In genomic region chr7:114539575-114539974, GRCh38 we compare ENCODE assay signal across 9 cellular contexts.
DNase-seq lines count a peak whose midpoint lies in the region; ATAC-seq, FAIRE-seq and TF ChIP-seq lines count a peak whose summit lies in the region.
"Had no signal": no experiment of that assay in that cellular context is flagged by ENCODE, and none has a peak within 500 bp of the region (broad histone marks: within the 10 kb centered on the region; RNA-seq: fewer than 3 reads in every experiment).

No MANE protein-coding gene starts in this region.

- H3K27ac ChIP-seq in neural progenitor cell (no peak overlapping the region), aorta (ENCODE audit: low read depth in 1 of 2, low read length in 2 of 2) (no peak overlapping the region)

- H3K9me3 Mint-ChIP-seq in neural progenitor cell = no peaks in the 10 kb centered on the region
- no peaks in the 10 kb centered on the region for H3K9me3 Mint-ChIP-seq in stimulated activated effector memory CD8-positive, alpha-beta T cell treated with anti-CD3 and anti-CD28 coated beads, Interleukin-12 subunit alpha, Interleukin-12 subunit beta, amount 100 ng/mL, for 72 hours
- no peaks in the 10 kb centered on the region for H3K9me3 Mint-ChIP-seq in stimulated activated naive B cell treated with anti-CD40 and anti-IgM and Interleukin-4, amounts not matched to agents 10 μg/mL and 1 μg/mL and 100 μg/mL, for 72 hours

- peaks cover 15% of the 10 kb centered on the region for H3K4me1 Mint-ChIP-seq in neural progenitor cell
- H3K4me1 Mint-ChIP-seq in stimulated activated effector memory CD8-positive, alpha-beta T cell treated with anti-CD3 and anti-CD28 coated beads, Interleukin-12 subunit alpha, Interleukin-12 subunit beta, amount 100 ng/mL, for 72 hours = no peaks in the 10 kb centered on the region
- H3K4me1 Mint-ChIP-seq in stimulated activated naive B cell treated with anti-CD40 and anti-IgM and Interleukin-4, amounts not matched to agents 10 μg/mL and 1 μg/mL and 100 μg/mL, for 72 hours = no peaks in the 10 kb centered on the region

- no peaks in the 10 kb centered on the region for H3K36me3 ChIP-seq in bronchial epithelial cell (ENCODE audit: control insufficient read depth, insufficient read depth, low read length)
- H3K36me3 ChIP-seq in neural progenitor cell = no peaks in the 10 kb centered on the region
- H3K36me3 ChIP-seq in aorta (ENCODE audit: control insufficient read depth in 1 of 2, insufficient read depth in 2 of 2, low read length in 1 of 2) = no peaks in the 10 kb centered on the region

- no peaks in the 10 kb centered on the region for H3K36me3 Mint-ChIP-seq in neural progenitor cell
- H3K36me3 Mint-ChIP-seq in stimulated activated effector memory CD8-positive, alpha-beta T cell treated with anti-CD3 and anti-CD28 coated beads, Interleukin-12 subunit alpha, Interleukin-12 subunit beta, amount 100 ng/mL, for 72 hours = no peaks in the 10 kb centered on the region
- H3K36me3 Mint-ChIP-seq in stimulated activated naive B cell treated with anti-CD40 and anti-IgM and Interleukin-4, amounts not matched to agents 10 μg/mL and 1 μg/mL and 100 μg/mL, for 72 hours = no peaks in the 10 kb centered on the region

- intact Hi-C loops in aorta (cut with DNase I) = loop anchor here (10.0 kb wide), 1 partner anchor 455 kb away; no protein-coding TSS in a partner anchor

- no peaks in the 10 kb centered on the region for H4K20me1 ChIP-seq in neural progenitor cell (ENCODE audit: low read depth)

- H3K4me3 Mint-ChIP-seq in neural progenitor cell = no peak overlapping the region
- no peak overlapping the region for H3K4me3 Mint-ChIP-seq in stimulated activated effector memory CD8-positive, alpha-beta T cell treated with anti-CD3 and anti-CD28 coated beads, Interleukin-12 subunit alpha, Interleukin-12 subunit beta, amount 100 ng/mL, for 72 hours
- no peak overlapping the region for H3K4me3 Mint-ChIP-seq in stimulated activated naive B cell treated with anti-CD40 and anti-IgM and Interleukin-4, amounts not matched to agents 10 μg/mL and 1 μg/mL and 100 μg/mL, for 72 hours

- H3K79me2 ChIP-seq in neural progenitor cell (ENCODE audit: low read depth) = no peaks in the 10 kb centered on the region

- no peak for FAIRE-seq in bronchial epithelial cell (lab: Jason Lieb, UNC)

- H3K4me1 ChIP-seq in neural progenitor cell (no peaks in the 10 kb centered on the region), aorta (ENCODE audit: control insufficient read depth in 1 of 2, insufficient read depth in 2 of 2, low read length in 2 of 2) (no peaks in the 10 kb centered on the region)

- H2AFZ ChIP-seq in neural progenitor cell (replicated peaks) = no peak overlapping the region

- DNase-seq in GM13977 (ENCODE audit: low spot score) = no peak
- peak; percentile 43 for DNase-seq in NCI-H2107 treated with DMSO at 0.1 percent for 48 hours (lab: John Stamatoyannopoulos, UW; ENCODE audit: unreplicated experiment)
- DNase-seq in bronchial epithelial cell (ENCODE audit: low read depth) = peak; percentile 33
- peak; percentile 20 for DNase-seq in neural progenitor cell (ENCODE audit: low spot score)
- no peak for DNase-seq in aorta
- no peak for DNase-seq in stimulated activated effector memory CD8-positive, alpha-beta T cell treated with anti-CD3 and anti-CD28 coated beads, Interleukin-12 subunit alpha, Interleukin-12 subunit beta, amount 100 ng/mL, for 72 hours (ENCODE audit: low spot score in 2 of 2)
- no peak for DNase-seq in stimulated activated naive B cell treated with anti-CD40 and anti-IgM and Interleukin-4, amounts not matched to agents 10 μg/mL and 1 μg/mL and 100 μg/mL, for 72 hours
- DNase-seq: kidney glomerular epithelial cell had no signal

- H3K4me2 ChIP-seq in neural progenitor cell = no peak overlapping the region

- no peaks in the 10 kb centered on the region for H3F3A ChIP-seq in neural progenitor cell (ENCODE audit: low read depth)

- ATAC-seq in aorta (ENCODE audit: low FRiP score) = no peak
- ATAC-seq in GM18498 (IDR thresholded peaks at IDR 0.05; ENCODE audit: unreplicated experiment) = no peak
- no peak for ATAC-seq in stimulated activated effector memory CD8-positive, alpha-beta T cell treated with anti-CD3 and anti-CD28 coated beads, Interleukin-12 subunit alpha, Interleukin-12 subunit beta, amount 100 ng/mL, for 72 hours
- no peak for ATAC-seq in stimulated activated naive B cell treated with anti-CD40 and anti-IgM and Interleukin-4, amounts not matched to agents 10 μg/mL and 1 μg/mL and 100 μg/mL, for 72 hours (replicated peaks)

- H3K9me3 ChIP-seq in neural progenitor cell (ENCODE audit: low read depth) (no peaks in the 10 kb centered on the region), aorta (ENCODE audit: control insufficient read depth, low read length) (no peaks in the 10 kb centered on the region)

- peak; percentile 30 for TF ChIP-seq CTCF in GM13977 (IDR thresholded peaks at IDR 0.05; ENCODE audit: extremely low read depth, insufficient read depth, missing control alignments)
- TF ChIP-seq CTCF in bronchial epithelial cell (IDR thresholded peaks at IDR 0.05; ENCODE audit: insufficient read depth, low read length, severe bottlenecking) = peak; percentile 44
- peak; percentile 36 for TF ChIP-seq CTCF in neural progenitor cell (IDR thresholded peaks at IDR 0.05)

- H3K27me3 Mint-ChIP-seq in neural progenitor cell (ENCODE audit: insufficient read depth, low read depth) = no peaks in the 10 kb centered on the region
- H3K27me3 Mint-ChIP-seq in stimulated activated naive B cell treated with anti-CD40 and anti-IgM and Interleukin-4, amounts not matched to agents 10 μg/mL and 1 μg/mL and 100 μg/mL, for 72 hours = no peaks in the 10 kb centered on the region

- H3K9ac ChIP-seq in neural progenitor cell = no peak overlapping the region

- in situ Hi-C loops in GM13977 (cut with MboI; ENCODE audit: low pct_unique_long_range_greater_than_20kb, low sequenced_read_pairs, unreplicated experiment) = no loop called here

- H3K27ac Mint-ChIP-seq in neural progenitor cell = no peak overlapping the region
- no peak overlapping the region for H3K27ac Mint-ChIP-seq in stimulated activated effector memory CD8-positive, alpha-beta T cell treated with anti-CD3 and anti-CD28 coated beads, Interleukin-12 subunit alpha, Interleukin-12 subunit beta, amount 100 ng/mL, for 72 hours
- no peak overlapping the region for H3K27ac Mint-ChIP-seq in stimulated activated naive B cell treated with anti-CD40 and anti-IgM and Interleukin-4, amounts not matched to agents 10 μg/mL and 1 μg/mL and 100 μg/mL, for 72 hours

- H3K4me3 ChIP-seq in bronchial epithelial cell (ENCODE audit: low read depth, low read length) = no peak overlapping the region
- H3K4me3 ChIP-seq in neural progenitor cell = no peak overlapping the region
- no peak overlapping the region for H3K4me3 ChIP-seq in aorta (ENCODE audit: low read length in 2 of 2)

- H3K27me3 ChIP-seq in bronchial epithelial cell (ENCODE audit: control insufficient read depth, insufficient read depth, low read length) = no peaks in the 10 kb centered on the region
- no peaks in the 10 kb centered on the region for H3K27me3 ChIP-seq in neural progenitor cell
- H3K27me3 ChIP-seq in aorta (ENCODE audit: control insufficient read depth in 1 of 2, insufficient read depth in 2 of 2, low read length in 1 of 2) = no peaks in the 10 kb centered on the region

Comparison
In these comparisons a context has a peak if more than half of its experiments do, and no peak if none do; other contexts are left out.
1. DNase-seq: peak in NCI-H2107 treated with DMSO at 0.1 percent for 48 hours (single experiment), bronchial epithelial cell (single experiment) and neural progenitor cell (single experiment); none in GM13977 (single experiment), aorta (0 of 2), stimulated activated effector memory CD8-positive, alpha-beta T cell treated with anti-CD3 and anti-CD28 coated beads, Interleukin-12 subunit alpha, Interleukin-12 subunit beta, amount 100 ng/mL, for 72 hours (0 of 2) and stimulated activated naive B cell treated with anti-CD40 and anti-IgM and Interleukin-4, amounts not matched to agents 10 μg/mL and 1 μg/mL and 100 μg/mL, for 72 hours (single experiment).
2. Peak in every context shown above with its lines, with median percentiles within 50 percentile points of each other: CTCF ChIP-seq.